ENCODE assay signal across 8 cellular contexts in genomic region chr19:13672480-13673175, GRCh38.
DNase-seq lines count a peak whose midpoint lies in the region; ATAC-seq and TF ChIP-seq lines count a peak whose summit lies in the region.
"Not testable (repeated sequence)": the region's sequence is repeated elsewhere in the genome, so short reads cannot be mapped to it uniquely, and the experiment has no call there.

No MANE protein-coding gene starts in this region.

- H3K23me2 ChIP-seq in H9 (ENCODE audit: insufficient read length, low read depth, low read length, poor library complexity, severe bottlenecking) = not testable (repeated sequence)

- H2BK20ac ChIP-seq in H9 (ENCODE audit: low read depth, low read length, poor library complexity, severe bottlenecking) = not testable (repeated sequence)

- not testable (repeated sequence) for H3K4me2 ChIP-seq in H9 (ENCODE audit: insufficient read depth, insufficient read length, low read length)

- not testable (repeated sequence) for H3K79me1 ChIP-seq in H9 (ENCODE audit: insufficient read depth, low read depth, low read length, poor library complexity, severe bottlenecking)

- CTCF ChIA-PET in WTC11 (lab: Charles Lee) = not testable (repeated sequence)

- no CpG with 5 or more reads among the region's 7 CpGs for WGBS in H9 (ENCODE audit: extremely low coverage, insufficient read length, low lambda C conversion rate)

- not testable (repeated sequence) for H3K4me1 ChIP-seq in CD4-positive, CD25-positive, alpha-beta regulatory T cell (ENCODE audit: control insufficient read depth, insufficient read depth, low read length, poor library complexity, severe bottlenecking); H9 (ENCODE audit: insufficient read depth, low read length)

- DNase-seq in CD4-positive, CD25-positive, alpha-beta regulatory T cell = peak in 2 of 3 donors; percentile 2 to 38
- DNase-seq in H9; WTC11 (ENCODE audit: low spot score): not testable (repeated sequence)
- DNase-seq in NAMALWA (ENCODE audit: low spot score) (peak; percentile 94), RPMI7951 (ENCODE audit: low read depth) (peak; percentile 39), fibroblast of pulmonary artery (ENCODE audit: low read depth) (peak; percentile 6)
- peak in 1 of 2 donors; percentile 27 for DNase-seq in activated naive CD4-positive, alpha-beta T cell treated with anti-CD3 and anti-CD28 coated beads, Interleukin-2, amount 50 U/mL, for 72 hours (ENCODE audit: low spot score in 2 of 2)
- peak; percentile 6 to 11 (median 9) for DNase-seq in stimulated activated CD4-positive, alpha-beta T cell treated with anti-CD3 and anti-CD28 coated beads, Interleukin-12 subunit alpha, Interleukin-12 subunit beta, amount 100 ng/mL, for 48 hours (ENCODE audit: low read depth in 2 of 3, low spot score in 1 of 3)

- not testable (repeated sequence) for H3K18ac ChIP-seq in H9 (ENCODE audit: insufficient read length, low read depth, low read length)

- H3K79me2 ChIP-seq in H9 (ENCODE audit: insufficient read depth, low read length) = not testable (repeated sequence)

- not testable (repeated sequence) for H3K27me3 ChIP-seq in CD4-positive, CD25-positive, alpha-beta regulatory T cell (ENCODE audit: control insufficient read depth, insufficient read depth, low read length); H9 (ENCODE audit: insufficient read depth, low read length)

- not testable (repeated sequence) for H3K4me3 ChIP-seq in CD4-positive, CD25-positive, alpha-beta regulatory T cell (ENCODE audit: low read depth, low read length); fibroblast of pulmonary artery (replicated peaks; ENCODE audit: low read depth, low read length)

- not testable (repeated sequence) for H3K4me1 Mint-ChIP-seq in CD4-positive, CD25-positive, alpha-beta regulatory T cell; H9; WTC11

- not testable (repeated sequence) for H4K20me1 ChIP-seq in H9 (ENCODE audit: control insufficient read depth, insufficient read depth, insufficient read length)

- H3T11ph ChIP-seq in H9 (ENCODE audit: low read length) = not testable (repeated sequence)

- not testable (repeated sequence) for H3K36me3 ChIP-seq in CD4-positive, CD25-positive, alpha-beta regulatory T cell (ENCODE audit: control insufficient read depth, insufficient read depth, low read length)

- H4K91ac ChIP-seq in H9 (ENCODE audit: insufficient read length, low read depth, low read length) = not testable (repeated sequence)

- H3K14ac ChIP-seq in H9 (ENCODE audit: insufficient read depth, low read length) = not testable (repeated sequence)

- H2BK5ac ChIP-seq in H9 (ENCODE audit: insufficient read length, low read length) = not testable (repeated sequence)

- H3K27me3 Mint-ChIP-seq in CD4-positive, CD25-positive, alpha-beta regulatory T cell = not testable (repeated sequence)
- H3K27me3 Mint-ChIP-seq in H9 (ENCODE audit: low read depth) (peaks cover 33% of the 10 kb centered on the region), WTC11 (ENCODE audit: low read depth) (peaks cover 24% of the 10 kb centered on the region)

- not testable (repeated sequence) for H3K4ac ChIP-seq in H9 (ENCODE audit: low read depth, low read length)

- H2AK5ac ChIP-seq in H9 (ENCODE audit: insufficient read length, low read length) = not testable (repeated sequence)

- not testable (repeated sequence) for H3K9ac ChIP-seq in H9 (ENCODE audit: extremely low read depth, insufficient read length, low read length)

- not testable (repeated sequence) for H2BK15ac ChIP-seq in H9 (ENCODE audit: low read depth, low read length)

- H3K27ac Mint-ChIP-seq in CD4-positive, CD25-positive, alpha-beta regulatory T cell; H9; WTC11: not testable (repeated sequence)
- H3K27ac Mint-ChIP-seq in activated naive CD4-positive, alpha-beta T cell treated with anti-CD3 and anti-CD28 coated beads, Interleukin-2, amount 50 U/mL, for 72 hours = peak overlapping the region; percentile 71 to 72

- H3K9me3 ChIP-seq in CD4-positive, CD25-positive, alpha-beta regulatory T cell (ENCODE audit: control insufficient read depth in 2 of 2, low read length in 2 of 2); H9 (ENCODE audit: control insufficient read depth, low read depth, low read length): not testable (repeated sequence)

- peak overlapping the region; percentile 43 for H4K5ac ChIP-seq in H9 (ENCODE audit: insufficient read length, low read depth, low read length)

- not testable (repeated sequence) for H3K9me3 Mint-ChIP-seq in CD4-positive, CD25-positive, alpha-beta regulatory T cell
- peaks cover 10 to 13% of the 10 kb centered on the region in 2 experiments; a peak in 3 of 5 replicates for H3K9me3 Mint-ChIP-seq in H9
- H3K9me3 Mint-ChIP-seq in WTC11 = peaks cover 15% of the 10 kb centered on the region
- peaks cover 12 to 14% of the 10 kb centered on the region in 2 donors for H3K9me3 Mint-ChIP-seq in activated naive CD4-positive, alpha-beta T cell treated with anti-CD3 and anti-CD28 coated beads, Interleukin-2, amount 50 U/mL, for 72 hours

- not testable (repeated sequence) for H3K36me3 Mint-ChIP-seq in CD4-positive, CD25-positive, alpha-beta regulatory T cell; H9 (ENCODE audit: insufficient read depth in 1 of 3, low read depth in 3 of 3); WTC11
- peaks cover 12% of the 10 kb centered on the region in 2 donors for H3K36me3 Mint-ChIP-seq in activated naive CD4-positive, alpha-beta T cell treated with anti-CD3 and anti-CD28 coated beads, Interleukin-2, amount 50 U/mL, for 72 hours

- H3K4me3 Mint-ChIP-seq in CD4-positive, CD25-positive, alpha-beta regulatory T cell; H9; WTC11: not testable (repeated sequence)

- not testable (repeated sequence) for H3K27ac ChIP-seq in CD4-positive, CD25-positive, alpha-beta regulatory T cell (ENCODE audit: insufficient read depth, low read length, poor library complexity, severe bottlenecking); H9 (ENCODE audit: insufficient read length, low read depth, low read length)

- not testable (repeated sequence) for H3K23ac ChIP-seq in H9 (ENCODE audit: insufficient read length, low read depth, low read length)

- H2BK120ac ChIP-seq in H9 (ENCODE audit: low read depth, low read length, poor library complexity, severe bottlenecking) = not testable (repeated sequence)

- ATAC-seq in CD4-positive, CD25-positive, alpha-beta regulatory T cell (ENCODE audit: low read depth in 2 of 2); WTC11: not testable (repeated sequence)
- peak; percentile 64 to 81 for ATAC-seq in activated naive CD4-positive, alpha-beta T cell treated with anti-CD3 and anti-CD28 coated beads, Interleukin-2, amount 50 U/mL, for 72 hours

- H3K56ac ChIP-seq in H9 (ENCODE audit: insufficient read length, low read depth, low read length) = not testable (repeated sequence)

- POLR2A ChIA-PET in WTC11 (lab: Charles Lee) = not testable (repeated sequence)

- not testable (repeated sequence) for H2BK12ac ChIP-seq in H9 (ENCODE audit: insufficient read length, low read depth, low read length)

- H2AFZ ChIP-seq in H9 (ENCODE audit: low read length) = not testable (repeated sequence)

- TF ChIP-seq CTCF in H9 (conservative IDR thresholded peaks at IDR 0.05); WTC11 (IDR thresholded peaks at IDR 0.05); fibroblast of pulmonary artery (IDR thresholded peaks at IDR 0.05; ENCODE audit: low read length, missing control alignments): not testable (repeated sequence)

- peak overlapping the region; percentile 46 for H4K8ac ChIP-seq in H9 (replicated peaks; ENCODE audit: insufficient read length, low read depth, low read length)

TF ChIP-seq in WTC11, 78 proteins besides CTCF, POLR2A, EP300 and RAD21:
- TF ChIP-seq USF1 (CRISPR knock-in tag; IDR thresholded peaks at IDR 0.05) = peak; percentile 76
- peak; percentile 76 for TF ChIP-seq USF2 (CRISPR knock-in tag; IDR thresholded peaks at IDR 0.05)
